In the genomic region with DNA sequence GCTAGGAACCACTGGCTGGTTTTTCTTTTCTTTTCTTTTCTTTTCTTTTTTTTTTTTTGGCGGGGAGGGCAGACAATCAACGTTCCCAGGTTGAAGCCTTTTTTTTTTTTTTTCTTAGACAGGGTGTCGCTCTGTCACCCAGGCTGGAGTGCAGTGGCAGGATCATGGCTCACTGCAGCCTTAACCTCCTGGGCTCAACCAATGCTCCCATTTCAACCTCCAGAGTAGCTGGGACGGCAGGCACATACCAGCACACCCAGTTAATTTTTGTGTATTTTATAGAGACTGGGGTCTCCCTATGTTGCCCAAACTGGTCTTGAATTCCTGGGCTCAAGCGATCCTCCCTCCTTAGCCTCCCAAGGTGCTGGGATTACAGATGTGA, we compare ENCODE assay signal across 17 cellular contexts. TPM values are rescaled to one million over a fixed set of nuclear protein-coding genes. Genes with fewer than 3 reads are reported as not detected.
DNase-seq lines count a peak whose midpoint lies in the region; ATAC-seq and TF ChIP-seq lines count a peak whose summit lies in the region.
"Had no signal": no experiment of that assay in that cellular context is flagged by ENCODE, and none has a peak within 500 bp of the region (broad histone marks: within the 10 kb centered on the region; RNA-seq: fewer than 3 reads in every experiment).

No MANE protein-coding gene starts in this region.

- H3K4me3 ChIP-seq in RWPE2 (ENCODE audit: severe bottlenecking) (no peak overlapping the region), hepatocyte (no peak overlapping the region), mucosa of rectum (ENCODE audit: low read length in 2 of 2) (no peak overlapping the region), H7 (ENCODE audit: insufficient read depth, low read depth, low read length) (no peak overlapping the region)

- TF ChIP-seq CTCF in RWPE2 (IDR thresholded peaks at IDR 0.05; ENCODE audit: poor library complexity, severe bottlenecking) = no peak
- no peak for TF ChIP-seq CTCF in hepatocyte (IDR thresholded peaks at IDR 0.05; ENCODE audit: poor library complexity)

- no peaks in the 10 kb centered on the region for H4K20me1 ChIP-seq in hepatocyte (ENCODE audit: insufficient read depth, poor library complexity, severe bottlenecking)

- H3K4me1 ChIP-seq in RWPE2 (ENCODE audit: insufficient read depth, poor library complexity, severe bottlenecking) = peaks cover 18% of the 10 kb centered on the region
- H3K4me1 ChIP-seq in hepatocyte (ENCODE audit: insufficient read depth) = peaks cover 7% of the 10 kb centered on the region
- peaks cover 5 to 11% of the 10 kb centered on the region in 2 donors for H3K4me1 ChIP-seq in mucosa of rectum (ENCODE audit: control insufficient read depth in 2 of 2, insufficient read depth in 2 of 2, low read length in 2 of 2)
- H3K4me1 ChIP-seq: BE2C had no signal

- no peaks in the 10 kb centered on the region for H3K9me2 ChIP-seq in hepatocyte (replicated peaks; ENCODE audit: insufficient read depth)

- H2AFZ ChIP-seq in hepatocyte = no peak overlapping the region

- WGBS in hepatocyte (ENCODE audit: low lambda C conversion rate, missing lambda C conversion rate) = 79% methylated on average over 5 of the region's 5 CpGs

- ATAC-seq in RWPE2 (ENCODE audit: low read depth) (no peak), GM18519 (IDR thresholded peaks at IDR 0.05; ENCODE audit: low FRiP score, unreplicated experiment) (no peak), GM19351 (IDR thresholded peaks at IDR 0.05; ENCODE audit: unreplicated experiment) (no peak)

- H3K36me3 ChIP-seq in RWPE2 (ENCODE audit: low read depth) = no peaks in the 10 kb centered on the region
- H3K36me3 ChIP-seq in hepatocyte (replicated peaks; ENCODE audit: insufficient read depth, low read depth) = no peaks in the 10 kb centered on the region
- no peaks in the 10 kb centered on the region for H3K36me3 ChIP-seq in mucosa of rectum (ENCODE audit: control insufficient read depth in 2 of 2, insufficient read depth in 2 of 2, low read length in 2 of 2)
- H3K36me3 ChIP-seq in H7 (replicated peaks; ENCODE audit: control insufficient read depth, insufficient read depth, low read length) = no peaks in the 10 kb centered on the region
- H3K36me3 ChIP-seq: BE2C had no signal

- H3K27me3 ChIP-seq in RWPE2 (ENCODE audit: insufficient read depth, poor library complexity, severe bottlenecking) (no peaks in the 10 kb centered on the region), hepatocyte (no peaks in the 10 kb centered on the region), mucosa of rectum (ENCODE audit: control insufficient read depth in 2 of 2, insufficient read depth in 2 of 2, low read length in 2 of 2) (no peaks in the 10 kb centered on the region), H7 (ENCODE audit: control insufficient read depth, insufficient read depth, low read length) (no peaks in the 10 kb centered on the region)
- H3K27me3 ChIP-seq: BE2C had no signal

- H3K9ac ChIP-seq in mucosa of rectum (ENCODE audit: low read depth in 1 of 2, low read length in 2 of 2) = no peak overlapping the region

- no peak overlapping the region for H3K4me2 ChIP-seq in hepatocyte

- no peaks in the 10 kb centered on the region for H3K79me2 ChIP-seq in hepatocyte

- DNase-seq in RWPE2 (ENCODE audit: low spot score) (no peak), hepatocyte (ENCODE audit: low spot score) (no peak), H7 (no peak), NCI-H1417 treated with DMSO at 0.1 percent for 48 hours (lab: John Stamatoyannopoulos, UW) (no peak)
- DNase-seq: ACHN; BE2C; C1 segment of cervical spinal cord; CD4-positive, CD25-positive, alpha-beta regulatory T cell; CD8-positive, alpha-beta memory T cell; DMS153; DMS79; GDM1; GOT3; H9 had no signal

- no peaks in the 10 kb centered on the region for H3K9me3 ChIP-seq in RWPE2 (ENCODE audit: severe bottlenecking)
- H3K9me3 ChIP-seq in hepatocyte (ENCODE audit: low read depth) = no peaks in the 10 kb centered on the region
- no peaks in the 10 kb centered on the region for H3K9me3 ChIP-seq in mucosa of rectum (ENCODE audit: control insufficient read depth in 2 of 2, low read length in 2 of 2)
- H3K9me3 ChIP-seq: BE2C had no signal

- H3K27ac ChIP-seq in RWPE2 (ENCODE audit: poor library complexity, severe bottlenecking) = peak overlapping the region; percentile 4
- H3K27ac ChIP-seq in hepatocyte = peak overlapping the region; percentile 68
- H3K27ac ChIP-seq in mucosa of rectum (ENCODE audit: low read depth in 2 of 2, low read length in 2 of 2) = peak overlapping the region; percentile 32

RNA-seq across cellular contexts. Expression of a gene that starts 18.8 kb away (rescaled TPM):
- 55.6 and 61.2 TPM in 2 replicates for total RNA-seq in hepatocyte
- 18.2 and 22.1 TPM in 2 replicates for polyA plus RNA-seq in hepatocyte
- 27.5 and 43.5 TPM in 2 replicates for total RNA-seq in H7 (2014; rRNA removed; shearing (Covaris generic))

RNA-seq across cellular contexts. Expression of a gene that starts 41.1 kb away (rescaled TPM):
- total RNA-seq in hepatocyte = 124 and 142 TPM in 2 replicates
- 74.3 and 81.1 TPM in 2 replicates for polyA plus RNA-seq in hepatocyte
- total RNA-seq in H7 (2014; rRNA removed; shearing (Covaris generic)) = 331 and 361 TPM in 2 replicates

Comparison
In these comparisons a context has a peak if more than half of its experiments do, and no peak if none do; other contexts are left out.
1. H3K27ac ChIP-seq: peak in every context shown above with its lines; median percentile 68 in hepatocyte; 32 in mucosa of rectum; 4 in RWPE2.